Comparison of ENCODE assay signal across 14 cellular contexts in genomic region chr18:22847867-22848451, GRCh38.
"Had no signal": no experiment of that assay in that cellular context is flagged by ENCODE, and none has a peak within 500 bp of the region (broad histone marks: within the 10 kb centered on the region; RNA-seq: fewer than 3 reads in every experiment).

No MANE protein-coding gene starts in this region.

- H3K36me3 Mint-ChIP-seq: activated CD8-positive, alpha-beta memory T cell treated with anti-CD3 and anti-CD28 coated beads, Interleukin-2, amount 10 ng/mL, durations not matched to agents 7 days and 5 days; neural progenitor cell had no signal

- H3K27ac Mint-ChIP-seq: activated CD8-positive, alpha-beta memory T cell treated with anti-CD3 and anti-CD28 coated beads, Interleukin-2, amount 10 ng/mL, durations not matched to agents 7 days and 5 days; activated T-cell treated with anti-CD3 and anti-CD28 coated beads, Interleukin-2, amount 50 U/mL, for 24 hours; T-helper 2 cell treated with Interferon-gamma antibody and Interleukin-4, amounts not matched to agents 5 μg/mL and 100 μg/mL, for 36 hours had no signal

- ATAC-seq: activated CD4-positive, CD25-positive, alpha-beta regulatory T cell treated with anti-CD3 and anti-CD28 coated beads, Interleukin-2, amount 50 U/mL, for 24 hours; activated CD8-positive, alpha-beta memory T cell treated with anti-CD3 and anti-CD28 coated beads, Interleukin-2, amount 10 ng/mL, durations not matched to agents 7 days and 5 days had no signal

- H3K4me1 ChIP-seq: ascending aorta, tibial nerve had no signal

- H3K27ac ChIP-seq: ascending aorta, left ventricle myocardium inferior, neural progenitor cell, ovary, tibial nerve had no signal

- H2AFZ ChIP-seq: neural progenitor cell had no signal

- H3K4me3 Mint-ChIP-seq: activated CD8-positive, alpha-beta memory T cell treated with anti-CD3 and anti-CD28 coated beads, Interleukin-2, amount 10 ng/mL, durations not matched to agents 7 days and 5 days; activated T-cell treated with anti-CD3 and anti-CD28 coated beads, Interleukin-2, amount 50 U/mL, for 24 hours; neural progenitor cell; T-helper 2 cell treated with Interferon-gamma antibody and Interleukin-4, amounts not matched to agents 5 μg/mL and 100 μg/mL, for 36 hours had no signal

- H3K9me3 ChIP-seq: ascending aorta, esophagus squamous epithelium, left ventricle myocardium inferior, ovary, tibial nerve had no signal

- H3K9me3 Mint-ChIP-seq: activated T-cell treated with anti-CD3 and anti-CD28 coated beads, Interleukin-2, amount 50 U/mL, for 24 hours; T-helper 2 cell treated with Interferon-gamma antibody and Interleukin-4, amounts not matched to agents 5 μg/mL and 100 μg/mL, for 36 hours had no signal

- H3K4me3 ChIP-seq: ascending aorta, esophagus squamous epithelium, left ventricle myocardium inferior, neural progenitor cell, ovary, tibial nerve had no signal

- H3K9ac ChIP-seq: neural progenitor cell had no signal

- H3K4me2 ChIP-seq: neural progenitor cell had no signal

- DNase-seq: activated CD4-positive, alpha-beta T cell treated with anti-CD3 and anti-CD28 coated beads, Interleukin-2, amount 50 U/mL, for 48 hours; activated CD8-positive, alpha-beta memory T cell treated with anti-CD3 and anti-CD28 coated beads, Interleukin-2, amount 10 ng/mL, durations not matched to agents 7 days and 5 days; activated gamma-delta T cell treated with Interleukin-2 at 50 U/mL for 16 hours; activated T-cell treated with anti-CD3 and anti-CD28 coated beads, Interleukin-2, amount 50 U/mL, for 24 hours; esophagus squamous epithelium; left ventricle myocardium inferior; ovary; stimulated activated CD4-positive, alpha-beta T cell treated with anti-CD3 and anti-CD28 coated beads, Interleukin-15, amount 100 ng/mL, for 24 hours; stimulated activated CD4-positive, alpha-beta T cell treated with anti-CD3 and anti-CD28 coated beads, Interleukin-4, amount 100 ng/mL, for 4 hours had no signal

- H3K36me3 ChIP-seq: ascending aorta, esophagus squamous epithelium, left ventricle myocardium inferior, neural progenitor cell, ovary, tibial nerve had no signal

- H3K27me3 ChIP-seq: ascending aorta, esophagus squamous epithelium, neural progenitor cell, ovary, tibial nerve had no signal
